Comparison of ENCODE assay signal across 23 cellular contexts in the genomic region with DNA sequence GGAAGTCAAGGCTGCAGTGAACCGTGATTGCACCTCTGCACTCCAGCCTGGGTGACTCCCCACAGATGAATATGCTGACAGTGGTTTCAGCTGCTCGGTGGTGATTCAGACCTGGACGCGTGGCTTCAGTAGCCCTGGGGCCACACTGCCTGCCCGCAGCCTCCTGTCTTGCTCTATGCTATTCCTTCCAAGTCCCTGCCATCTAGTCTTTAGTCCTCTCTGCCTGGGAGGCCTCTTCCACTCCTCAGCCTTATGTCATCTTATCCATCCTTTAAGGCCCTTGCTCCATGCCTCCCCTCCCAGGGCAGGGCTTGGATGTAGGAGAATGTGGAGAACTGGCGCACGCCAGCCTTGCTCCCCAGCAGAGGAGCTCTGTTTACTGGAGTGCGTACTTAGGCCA. TPM values are rescaled to one million over a fixed set of nuclear protein-coding genes. Genes with fewer than 3 reads are reported as not detected.
DNase-seq lines count a peak whose midpoint lies in the region; ATAC-seq and TF ChIP-seq lines count a peak whose summit lies in the region.
"Had no signal": no experiment of that assay in that cellular context is flagged by ENCODE, and none has a peak within 500 bp of the region (broad histone marks: within the 10 kb centered on the region; RNA-seq: fewer than 3 reads in every experiment).

No MANE protein-coding gene starts in this region.

- H3K4me3 Mint-ChIP-seq in stimulated activated naive B cell treated with anti-CD40 and anti-IgM and Interleukin-4, amounts not matched to agents 10 μg/mL and 1 μg/mL and 100 μg/mL, for 72 hours: no peak overlapping the region
- H3K4me3 Mint-ChIP-seq: B cell had no signal

- H3K36me3 ChIP-seq in Panc1 (ENCODE audit: control insufficient read depth, insufficient read depth, low read length) (no peaks in the 10 kb centered on the region), right lobe of liver (peaks cover 0 to 13% (median 8%) of the 10 kb centered on the region in 4 donors), suprapubic skin (peaks cover 10% of the 10 kb centered on the region)

- in situ Hi-C loops in Panc1 (cut with HindIII; ENCODE audit: low pct_unique_long_range_greater_than_20kb, low sequenced_read_pairs): no loop called here

- POLR2A ChIA-PET in Panc1 (lab: Charles Lee): no interaction called here

- CTCF ChIA-PET in Panc1 (lab: Charles Lee): interaction anchor here (0.6 kb wide), 1 partner anchor 8 kb away, joined by 12 read pairs; no protein-coding TSS in a partner anchor

- H3K4me3 ChIP-seq in Panc1 (ENCODE audit: low read depth in 2 of 2, low read length in 2 of 2): no peak overlapping the region
- no peak overlapping the region for H3K4me3 ChIP-seq in epithelial cell of esophagus (ENCODE audit: low read length)
- H3K4me3 ChIP-seq in right lobe of liver: no peak overlapping the region
- no peak overlapping the region for H3K4me3 ChIP-seq in suprapubic skin
- H3K4me3 ChIP-seq: A549, stomach, transverse colon had no signal

- H3K36me3 Mint-ChIP-seq in activated naive CD4-positive, alpha-beta T cell treated with anti-CD3 and anti-CD28 coated beads, Interleukin-2, amount 50 U/mL, for 72 hours: no peaks in the 10 kb centered on the region
- peaks cover 18 to 39% of the 10 kb centered on the region in 2 donors for H3K36me3 Mint-ChIP-seq in stimulated activated naive B cell treated with anti-CD40 and anti-IgM and Interleukin-4, amounts not matched to agents 10 μg/mL and 1 μg/mL and 100 μg/mL, for 72 hours

- H3K27ac Mint-ChIP-seq in activated naive CD4-positive, alpha-beta T cell treated with anti-CD3 and anti-CD28 coated beads, Interleukin-2, amount 50 U/mL, for 72 hours: peak overlapping the region; percentile 8 to 87
- peak overlapping the region; percentile 38 for H3K27ac Mint-ChIP-seq in stimulated activated naive B cell treated with anti-CD40 and anti-IgM and Interleukin-4, amounts not matched to agents 10 μg/mL and 1 μg/mL and 100 μg/mL, for 72 hours

- DNase-seq in activated naive CD4-positive, alpha-beta T cell treated with anti-CD3 and anti-CD28 coated beads, Interleukin-2, amount 50 U/mL, for 72 hours (ENCODE audit: low spot score in 2 of 2): no peak
- DNase-seq in activated naive CD4-positive, alpha-beta T cell treated with anti-CD3 and anti-CD28 coated beads, Interleukin-2, amount 50 U/mL, for 16 hours: no peak
- DNase-seq in Panc1 (ENCODE audit: low read depth, low spot score): no peak
- DNase-seq in epithelial cell of esophagus (ENCODE audit: low read depth): peak; percentile 51
- no peak for DNase-seq in stimulated activated naive B cell treated with anti-CD40 and anti-IgM and Interleukin-4, amounts not matched to agents 10 μg/mL and 1 μg/mL and 100 μg/mL, for 72 hours
- DNase-seq in NCI-H2227 (lab: John Stamatoyannopoulos, UW; ENCODE audit: unreplicated experiment): no peak
- DNase-seq in right lobe of liver: no peak
- DNase-seq in suprapubic skin (ENCODE audit: low spot score in 2 of 2): no peak
- DNase-seq: COR-L47, GOT3, kidney, NCI-H1048, NCI-H187 treated with DMSO at 0.1 percent for 48 hours, NCI-H2227 treated with DMSO at 0.1 percent for 48 hours, occipital lobe, SHP77 treated with DMSO at 0.1 percent for 48 hours, small intestine, stomach, transverse colon had no signal

- no peak for TF ChIP-seq CTCF in Panc1 (IDR thresholded peaks at IDR 0.05)
- no peak for TF ChIP-seq CTCF in epithelial cell of esophagus (IDR thresholded peaks at IDR 0.05; ENCODE audit: insufficient read depth, low read depth, low read length, missing control alignments)
- no peak for TF ChIP-seq CTCF in right lobe of liver (IDR thresholded peaks at IDR 0.05)
- TF ChIP-seq CTCF in suprapubic skin (IDR thresholded peaks at IDR 0.05): no peak

- H3K9me3 Mint-ChIP-seq in activated naive CD4-positive, alpha-beta T cell treated with anti-CD3 and anti-CD28 coated beads, Interleukin-2, amount 50 U/mL, for 72 hours: no peaks in the 10 kb centered on the region
- H3K9me3 Mint-ChIP-seq in stimulated activated naive B cell treated with anti-CD40 and anti-IgM and Interleukin-4, amounts not matched to agents 10 μg/mL and 1 μg/mL and 100 μg/mL, for 72 hours: no peaks in the 10 kb centered on the region

- H3K27me3 Mint-ChIP-seq in stimulated activated naive B cell treated with anti-CD40 and anti-IgM and Interleukin-4, amounts not matched to agents 10 μg/mL and 1 μg/mL and 100 μg/mL, for 72 hours: no peaks in the 10 kb centered on the region
- H3K27me3 Mint-ChIP-seq: B cell had no signal

- 100% methylated on average over 3 of the region's 8 CpGs for WGBS in right lobe of liver (ENCODE audit: insufficient coverage, low coverage, low lambda C conversion rate, missing lambda C conversion rate)
- 97% methylated on average over 8 of the region's 8 CpGs for WGBS in suprapubic skin

- H3K9me3 ChIP-seq in Panc1 (ENCODE audit: control insufficient read depth, insufficient read depth, low read depth, low read length): no peaks in the 10 kb centered on the region
- H3K9me3 ChIP-seq in right lobe of liver: no peaks in the 10 kb centered on the region
- H3K9me3 ChIP-seq in suprapubic skin: no peaks in the 10 kb centered on the region
- H3K9me3 ChIP-seq: A549, stomach, transverse colon had no signal

- no peak for TF ChIP-seq EP300 in suprapubic skin (IDR thresholded peaks at IDR 0.05)

- intact Hi-C loops in Panc1 (cut with micrococcal nuclease; ENCODE audit: unreplicated experiment) (no loop called here), right lobe of liver (cut with DNase I) (no loop called here)

- no peak for TF ChIP-seq POLR2A in right lobe of liver (IDR thresholded peaks at IDR 0.05)
- no peak for TF ChIP-seq POLR2A in suprapubic skin (IDR thresholded peaks at IDR 0.05)

- H3K4me1 Mint-ChIP-seq in stimulated activated naive B cell treated with anti-CD40 and anti-IgM and Interleukin-4, amounts not matched to agents 10 μg/mL and 1 μg/mL and 100 μg/mL, for 72 hours: peaks cover 20 to 35% of the 10 kb centered on the region in 2 donors

- no peaks in the 10 kb centered on the region; the same call in 1 of the 2 replicates for H3K4me1 ChIP-seq in Panc1 (ENCODE audit: control insufficient read depth, insufficient read depth, low read length)
- peaks cover 0 to 10% (median 0%) of the 10 kb centered on the region in 4 donors for H3K4me1 ChIP-seq in right lobe of liver
- H3K4me1 ChIP-seq in suprapubic skin: peaks cover 10% of the 10 kb centered on the region

- no TSS peak for BruUV-seq in Panc1 (replicated peaks; lab: Mats Ljungman, UMichigan)

- H3K27me3 ChIP-seq in Panc1 (ENCODE audit: control insufficient read depth, insufficient read depth, low read length) (no peaks in the 10 kb centered on the region), right lobe of liver (no peaks in the 10 kb centered on the region), suprapubic skin (no peaks in the 10 kb centered on the region)
- H3K27me3 ChIP-seq: stomach, transverse colon had no signal

- peak in 1 of 2 donors; percentile 64 for ATAC-seq in activated naive CD4-positive, alpha-beta T cell treated with anti-CD3 and anti-CD28 coated beads, Interleukin-2, amount 50 U/mL, for 72 hours
- peak; percentile 20; the same call in 1 of the 2 replicates for ATAC-seq in Panc1
- ATAC-seq in stimulated activated naive B cell treated with anti-CD40 and anti-IgM and Interleukin-4, amounts not matched to agents 10 μg/mL and 1 μg/mL and 100 μg/mL, for 72 hours (replicated peaks): no peak
- ATAC-seq in right lobe of liver: no peak
- ATAC-seq: A549 had no signal

- no peak overlapping the region for H3K27ac ChIP-seq in Panc1 (ENCODE audit: low read length)
- no peak overlapping the region for H3K27ac ChIP-seq in right lobe of liver
- H3K27ac ChIP-seq in suprapubic skin: no peak overlapping the region
- H3K27ac ChIP-seq: stomach, transverse colon had no signal

RNA-seq across cellular contexts. Expression of a gene that starts 23.0 kb away (rescaled TPM):
- total RNA-seq in activated naive CD4-positive, alpha-beta T cell treated with anti-CD3 and anti-CD28 coated beads, Interleukin-2, amount 50 U/mL, for 72 hours: 10 to 100 TPM; 26.9 to 47.9 TPM
- total RNA-seq in Panc1 (2021; ENCODE audit: unreplicated experiment): 60.6 TPM
- polyA plus RNA-seq in Panc1 (2012; ENCODE audit: insufficient read length): 73.2 TPM
- total RNA-seq in right lobe of liver: 10 to 100 TPM in 2 of 6 experiments, 1 to 10 TPM in 4; 7.1 to 29.0 (median 7.8) TPM
- total RNA-seq in suprapubic skin: 10 to 100 TPM; 28.6 to 34.6 (median 30.9) TPM

RNA-seq across cellular contexts. Expression of a gene that starts 25.8 kb away (rescaled TPM):
- under 1 TPM in 1 of 2 donors, not detected in 1; 0.54 TPM for total RNA-seq in activated naive CD4-positive, alpha-beta T cell treated with anti-CD3 and anti-CD28 coated beads, Interleukin-2, amount 50 U/mL, for 72 hours
- total RNA-seq in Panc1 (2021; ENCODE audit: unreplicated experiment): not detected
- polyA plus RNA-seq in Panc1 (2012; ENCODE audit: insufficient read length): 0.17 TPM
- not detected for total RNA-seq in right lobe of liver
- 1 to 10 TPM in 2 of 4 donors, not detected in 2; 1.0 TPM for total RNA-seq in suprapubic skin
- total RNA-seq: lung microvascular endothelial cell, stomach had no signal

RNA-seq across cellular contexts. Expression of a gene that starts 35.3 kb away (rescaled TPM):
- total RNA-seq in activated naive CD4-positive, alpha-beta T cell treated with anti-CD3 and anti-CD28 coated beads, Interleukin-2, amount 50 U/mL, for 72 hours: 10 to 100 TPM; 25.3 to 27.8 TPM
- 66.0 TPM for total RNA-seq in Panc1 (2021; ENCODE audit: unreplicated experiment)
- polyA plus RNA-seq in Panc1 (2012; ENCODE audit: insufficient read length): 101 TPM
- 10 to 100 TPM; 33.1 to 85.7 (median 71.6) TPM for total RNA-seq in right lobe of liver
- 10 to 100 TPM; 11.2 to 23.6 (median 18.7) TPM for total RNA-seq in suprapubic skin

RNA-seq across cellular contexts. Expression of a gene that starts 39.3 kb away (rescaled TPM):
- 10 to 100 TPM; 46.1 to 62.5 TPM for total RNA-seq in activated naive CD4-positive, alpha-beta T cell treated with anti-CD3 and anti-CD28 coated beads, Interleukin-2, amount 50 U/mL, for 72 hours
- total RNA-seq in Panc1 (2021; ENCODE audit: unreplicated experiment) (51.1 TPM), right lobe of liver (10 to 100 TPM; 16.8 to 34.4 (median 22.1) TPM), suprapubic skin (10 to 100 TPM; 28.6 to 52.2 (median 48.1) TPM)
- polyA plus RNA-seq in Panc1 (2012; ENCODE audit: insufficient read length): 39.7 TPM

RNA-seq across cellular contexts. Expression of a gene that starts 55.5 kb away (rescaled TPM):
- under 1 TPM; 0.25 to 0.33 TPM for total RNA-seq in activated naive CD4-positive, alpha-beta T cell treated with anti-CD3 and anti-CD28 coated beads, Interleukin-2, amount 50 U/mL, for 72 hours
- 0.90 TPM for total RNA-seq in Panc1 (2021; ENCODE audit: unreplicated experiment)
- 1.7 TPM for polyA plus RNA-seq in Panc1 (2012; ENCODE audit: insufficient read length)
- under 1 TPM in 3 of 6 experiments, not detected in 3; 0.07 to 0.12 (median 0.09) TPM for total RNA-seq in right lobe of liver
- under 1 TPM in 1 of 4 donors, not detected in 3; 0.19 TPM for total RNA-seq in suprapubic skin
- total RNA-seq: HT-29, transverse colon had no signal
- polyA plus RNA-seq: stomach had no signal
